Comparison of ENCODE assay signal across 1 cellular context in the genomic region with DNA sequence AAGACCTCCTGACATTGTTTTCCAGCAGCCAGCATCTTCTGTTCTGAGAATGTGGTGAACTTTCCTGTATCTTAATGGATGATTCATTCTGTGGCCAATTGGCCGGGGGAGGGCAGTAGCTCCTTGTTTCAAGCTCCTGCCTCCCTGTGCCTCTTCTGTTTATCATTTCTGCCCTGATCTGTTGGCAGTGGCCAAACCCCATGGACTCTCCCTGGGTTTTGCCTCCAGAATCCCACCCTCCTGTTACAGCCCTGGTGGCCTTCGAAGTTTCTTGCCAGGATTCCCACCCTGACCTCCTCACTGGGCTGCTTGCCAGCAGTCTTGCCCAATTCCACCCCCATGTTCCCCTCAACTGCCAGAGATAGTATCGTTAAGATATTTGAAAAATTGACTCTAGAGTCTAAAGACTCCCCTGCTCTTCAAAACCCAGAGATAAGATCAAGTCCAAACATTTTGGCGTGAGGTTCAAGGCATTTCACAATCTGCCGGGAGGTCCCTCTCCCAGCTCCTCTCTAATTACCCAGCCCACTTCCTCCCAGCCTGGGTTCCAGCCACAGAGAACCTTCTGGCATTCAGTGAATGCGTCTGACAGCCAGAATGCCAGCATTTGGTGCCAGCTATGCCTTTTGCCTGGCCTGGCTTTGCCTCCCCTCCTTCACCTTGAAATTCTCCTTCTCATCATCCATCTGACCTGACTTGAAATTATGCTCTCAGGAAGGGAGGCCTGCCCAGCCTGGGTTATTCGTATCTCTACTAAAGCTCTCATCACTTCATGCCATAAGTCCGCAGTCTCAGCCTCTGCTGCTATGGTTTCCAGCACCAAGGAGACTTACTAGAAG.
TF ChIP-seq lines count a peak whose summit lies in the region.

No MANE protein-coding gene starts in this region.

TF ChIP-seq in HepG2, 621 proteins besides CTCF, POLR2A, EP300 and RAD21 (continued from another document):
- TF ChIP-seq, protein P1, sequence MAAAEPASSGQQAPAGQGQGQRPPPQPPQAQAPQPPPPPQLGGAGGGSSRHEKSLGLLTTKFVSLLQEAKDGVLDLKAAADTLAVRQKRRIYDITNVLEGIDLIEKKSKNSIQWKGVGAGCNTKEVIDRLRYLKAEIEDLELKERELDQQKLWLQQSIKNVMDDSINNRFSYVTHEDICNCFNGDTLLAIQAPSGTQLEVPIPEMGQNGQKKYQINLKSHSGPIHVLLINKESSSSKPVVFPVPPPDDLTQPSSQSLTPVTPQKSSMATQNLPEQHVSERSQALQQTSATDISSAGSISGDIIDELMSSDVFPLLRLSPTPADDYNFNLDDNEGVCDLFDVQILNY (CRISPR knock-in tag; conservative IDR thresholded peaks at IDR 0.05): no peak
- TF ChIP-seq SCMH1 (CRISPR knock-in tag; IDR thresholded peaks at IDR 0.05; ENCODE audit: borderline replicate concordance): no peak
- no peak for TF ChIP-seq NFATC3 (CRISPR knock-in tag; IDR thresholded peaks at IDR 0.05)
- TF ChIP-seq, protein P2, sequence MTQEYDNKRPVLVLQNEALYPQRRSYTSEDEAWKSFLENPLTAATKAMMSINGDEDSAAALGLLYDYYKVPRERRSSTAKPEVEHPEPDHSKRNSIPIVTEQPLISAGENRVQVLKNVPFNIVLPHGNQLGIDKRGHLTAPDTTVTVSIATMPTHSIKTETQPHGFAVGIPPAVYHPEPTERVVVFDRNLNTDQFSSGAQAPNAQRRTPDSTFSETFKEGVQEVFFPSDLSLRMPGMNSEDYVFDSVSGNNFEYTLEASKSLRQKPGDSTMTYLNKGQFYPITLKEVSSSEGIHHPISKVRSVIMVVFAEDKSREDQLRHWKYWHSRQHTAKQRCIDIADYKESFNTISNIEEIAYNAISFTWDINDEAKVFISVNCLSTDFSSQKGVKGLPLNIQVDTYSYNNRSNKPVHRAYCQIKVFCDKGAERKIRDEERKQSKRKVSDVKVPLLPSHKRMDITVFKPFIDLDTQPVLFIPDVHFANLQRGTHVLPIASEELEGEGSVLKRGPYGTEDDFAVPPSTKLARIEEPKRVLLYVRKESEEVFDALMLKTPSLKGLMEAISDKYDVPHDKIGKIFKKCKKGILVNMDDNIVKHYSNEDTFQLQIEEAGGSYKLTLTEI (CRISPR knock-in tag; conservative IDR thresholded peaks at IDR 0.05): no peak
- TF ChIP-seq NFIB (CRISPR knock-in tag; IDR thresholded peaks at IDR 0.05; ENCODE audit: borderline replicate concordance): no peak
- no peak for TF ChIP-seq TARDBP (CRISPR knock-in tag; IDR thresholded peaks at IDR 0.05)
- TF ChIP-seq ZNF256 (CRISPR knock-in tag; conservative IDR thresholded peaks at IDR 0.05): no peak
- no peak for TF ChIP-seq JUND (CRISPR knock-in tag; IDR thresholded peaks at IDR 0.05)
- TF ChIP-seq STAG1 (CRISPR knock-in tag; IDR thresholded peaks at IDR 0.05): peak; percentile 19; the same call in 1 of the 2 replicates
- no peak for TF ChIP-seq THYN1 (CRISPR knock-in tag; IDR thresholded peaks at IDR 0.05; ENCODE audit: borderline replicate concordance, low read depth)
